13 cellular contexts compared by ENCODE assay signal in genomic region chr2:216341151-216341550, GRCh38. TPM values are rescaled to one million over a fixed set of nuclear protein-coding genes. Genes with fewer than 3 reads are reported as not detected.
A peak's percentile ranks its signal among the peaks of the same experiment; 100 is the strongest.
DNase-seq lines count a peak whose midpoint lies in the region; ATAC-seq and TF ChIP-seq lines count a peak whose summit lies in the region.
"Had no signal": no experiment of that assay in that cellular context is flagged by ENCODE, and none has a peak within 500 bp of the region (broad histone marks: within the 10 kb centered on the region; RNA-seq: fewer than 3 reads in every experiment).

No MANE protein-coding gene starts in this region.

- peaks cover 64% of the 10 kb centered on the region for H3K4me1 ChIP-seq in Loucy (ENCODE audit: insufficient read depth, low read length, poor library complexity, severe bottlenecking)
- H3K4me1 ChIP-seq: Peyer's patch had no signal

- H3K79me2 ChIP-seq in Loucy (ENCODE audit: insufficient read depth, low read length): no peaks in the 10 kb centered on the region

- no peaks in the 10 kb centered on the region for H4K20me1 ChIP-seq in Loucy (ENCODE audit: insufficient read depth, low read length, poor library complexity, severe bottlenecking)

- H3K36me3 ChIP-seq in Loucy (ENCODE audit: insufficient read depth, low read length): no peaks in the 10 kb centered on the region
- H3K36me3 ChIP-seq: Peyer's patch had no signal

- H3K27me3 ChIP-seq in Loucy (ENCODE audit: insufficient read depth, low read length, poor library complexity, severe bottlenecking): no peaks in the 10 kb centered on the region
- H3K27me3 ChIP-seq: Peyer's patch had no signal

- H3K4me3 ChIP-seq in Loucy (ENCODE audit: low read length, poor library complexity, severe bottlenecking): no peak overlapping the region
- H3K4me3 ChIP-seq: Peyer's patch had no signal

- ATAC-seq in activated T-helper 17 cell treated with anti-CD3 and anti-CD28 coated beads, Interleukin-2, amount 50 U/mL, for 72 hours (replicated peaks): peak; percentile 73
- ATAC-seq in GM19463 (IDR thresholded peaks at IDR 0.05; ENCODE audit: unreplicated experiment): no peak

- no peaks in the 10 kb centered on the region for H3K9me3 ChIP-seq in Loucy (ENCODE audit: insufficient read depth, low read depth, low read length)
- H3K9me3 ChIP-seq: Peyer's patch had no signal

- no peaks in the 10 kb centered on the region for H3K27me3 Mint-ChIP-seq in activated T-helper 17 cell treated with anti-CD3 and anti-CD28 coated beads, Interleukin-2, amount 50 U/mL, for 72 hours
- H3K27me3 Mint-ChIP-seq in nephron (ENCODE audit: low read depth): peaks cover 25% of the 10 kb centered on the region

- H3K4me2 ChIP-seq in Loucy (ENCODE audit: low read depth, low read length, poor library complexity, severe bottlenecking): peak overlapping the region; percentile 41

- H3K4me1 Mint-ChIP-seq in activated T-helper 17 cell treated with anti-CD3 and anti-CD28 coated beads, Interleukin-2, amount 50 U/mL, for 72 hours: peaks cover 14% of the 10 kb centered on the region
- H3K4me1 Mint-ChIP-seq in nephron: peaks cover 49% of the 10 kb centered on the region

- H3K27ac Mint-ChIP-seq in activated T-helper 17 cell treated with anti-CD3 and anti-CD28 coated beads, Interleukin-2, amount 50 U/mL, for 72 hours: peak overlapping the region; percentile 69
- H3K27ac Mint-ChIP-seq in nephron: peak overlapping the region; percentile 54 to 69 (median 64)

- H3K9me2 ChIP-seq in Loucy (replicated peaks; ENCODE audit: low read depth, low read length): no peaks in the 10 kb centered on the region

- TF ChIP-seq CTCF in Loucy (conservative IDR thresholded peaks at IDR 0.05; ENCODE audit: low read length): no peak
- TF ChIP-seq CTCF in nephron (IDR thresholded peaks at IDR 0.05; ENCODE audit: unreplicated experiment in 3 of 3): no peak

- DNase-seq in DMS79 treated with DMSO at 0.1 percent for 48 hours (lab: John Stamatoyannopoulos, UW) (peak; percentile 20), DMS79 (lab: John Stamatoyannopoulos, UW) (no peak), SKM-1 treated with dmso at 0.1 percent for 144 hours (lab: John Stamatoyannopoulos, UW; ENCODE audit: unreplicated experiment) (no peak), UCSD-AML1 (lab: John Stamatoyannopoulos, UW; ENCODE audit: unreplicated experiment) (no peak)
- DNase-seq: activated CD4-positive, CD25-positive, alpha-beta regulatory T cell treated with anti-CD3 and anti-CD28 coated beads, Interleukin-2, amount 50 U/mL, for 72 hours; GDM1; kidney; Peyer's patch had no signal

- no peak overlapping the region for H3K4me3 Mint-ChIP-seq in activated T-helper 17 cell treated with anti-CD3 and anti-CD28 coated beads, Interleukin-2, amount 50 U/mL, for 72 hours
- no peak overlapping the region for H3K4me3 Mint-ChIP-seq in nephron

- H2AFZ ChIP-seq in Loucy (ENCODE audit: low read length): peak overlapping the region; percentile 4; the same call in 1 of the 2 replicates

- H3K9ac ChIP-seq in Loucy (ENCODE audit: low read depth, low read length, poor library complexity, severe bottlenecking): peak overlapping the region; percentile 25

- 0 out of 2 replicates have a peak, but pooled peaks cover 2% of the 10 kb centered on the region for H3F3A ChIP-seq in Loucy (ENCODE audit: low read depth)

- H3K9me3 Mint-ChIP-seq in activated T-helper 17 cell treated with anti-CD3 and anti-CD28 coated beads, Interleukin-2, amount 50 U/mL, for 72 hours: peaks cover 4% of the 10 kb centered on the region
- no peaks in the 10 kb centered on the region for H3K9me3 Mint-ChIP-seq in nephron

- no peaks in the 10 kb centered on the region for H3K36me3 Mint-ChIP-seq in activated T-helper 17 cell treated with anti-CD3 and anti-CD28 coated beads, Interleukin-2, amount 50 U/mL, for 72 hours (ENCODE audit: low read depth)
- H3K36me3 Mint-ChIP-seq in nephron (ENCODE audit: low read depth): no peaks in the 10 kb centered on the region

RNA-seq across cellular contexts. Expression of gene MARCHF4, which starts 31.1 kb away (rescaled TPM):
- total RNA-seq in activated T-helper 17 cell treated with anti-CD3 and anti-CD28 coated beads, Interleukin-2, amount 50 U/mL, for 72 hours: not detected
- total RNA-seq: kidney, posterior vena cava had no signal
